In genomic region chr14:54354968-54355641, GRCh38 we compare ENCODE assay signal across 25 cellular contexts.
"Had no signal": no experiment of that assay in that cellular context is flagged by ENCODE, and none has a peak within 500 bp of the region (broad histone marks: within the 10 kb centered on the region; RNA-seq: fewer than 3 reads in every experiment).

No MANE protein-coding gene starts in this region.

- H3K4me1 ChIP-seq: parathyroid adenoma had no signal

- H3K4me3 ChIP-seq: neural progenitor cell, right atrium auricular region, tibial nerve had no signal

- DNase-seq: activated CD4-positive, alpha-beta T cell treated with anti-CD3 and anti-CD28 coated beads for 36 hours; activated CD4-positive, alpha-beta T cell treated with anti-CD3 and anti-CD28 coated beads, Interleukin-2, amount 50 U/mL, for 4 hours; activated CD4-positive, CD25-positive, alpha-beta regulatory T cell; activated CD8-positive, alpha-beta memory T cell treated with anti-CD3 and anti-CD28 coated beads for 24 hours; activated gamma-delta T cell; activated naive CD4-positive, alpha-beta T cell treated with anti-CD3 and anti-CD28 coated beads, Interleukin-2, amount 10 ng/mL, durations not matched to agents 7 days and 5 days; activated naive CD8-positive, alpha-beta T cell treated with anti-CD3 and anti-CD28 coated beads, Interleukin-2, amount 50 U/mL, for 24 hours; amygdala; caudate nucleus; cortex of kidney; head of caudate nucleus; mesenchymal stem cell; natural killer cell; occipital lobe; stimulated activated CD4-positive, alpha-beta T cell treated with anti-CD3 and anti-CD28 coated beads, Interleukin-15, amount 100 ng/mL, for 24 hours; stimulated activated CD4-positive, alpha-beta T cell treated with anti-CD3 and anti-CD28 coated beads, Interleukin-2, amount 100 ng/mL, for 24 hours; stimulated activated naive CD4-positive, alpha-beta T cell; T-helper 1 cell had no signal

- H3K9ac ChIP-seq: neural progenitor cell, parathyroid adenoma had no signal

- H3K4me1 Mint-ChIP-seq: activated naive CD8-positive, alpha-beta T cell treated with anti-CD3 and anti-CD28 coated beads, Interleukin-2, amount 50 U/mL, for 24 hours; natural killer cell had no signal

- ATAC-seq: activated CD4-positive, alpha-beta T cell treated with anti-CD3 and anti-CD28 coated beads for 36 hours; activated naive CD8-positive, alpha-beta T cell treated with anti-CD3 and anti-CD28 coated beads, Interleukin-2, amount 50 U/mL, for 24 hours; esophagus mucosa; natural killer cell had no signal

- H3K36me3 ChIP-seq: right atrium auricular region, tibial nerve had no signal

- H2AFZ ChIP-seq: parathyroid adenoma had no signal

- H3K9me3 Mint-ChIP-seq: activated naive CD8-positive, alpha-beta T cell treated with anti-CD3 and anti-CD28 coated beads, Interleukin-2, amount 50 U/mL, for 24 hours; natural killer cell had no signal

- H3K36me3 Mint-ChIP-seq: activated naive CD4-positive, alpha-beta T cell treated with anti-CD3 and anti-CD28 coated beads, Interleukin-2, amount 10 ng/mL, durations not matched to agents 7 days and 5 days; natural killer cell; neural progenitor cell had no signal

- H3K27ac Mint-ChIP-seq: activated CD4-positive, alpha-beta T cell treated with anti-CD3 and anti-CD28 coated beads for 36 hours; activated naive CD4-positive, alpha-beta T cell treated with anti-CD3 and anti-CD28 coated beads, Interleukin-2, amount 10 ng/mL, durations not matched to agents 7 days and 5 days; activated naive CD8-positive, alpha-beta T cell treated with anti-CD3 and anti-CD28 coated beads, Interleukin-2, amount 50 U/mL, for 24 hours; natural killer cell; neural progenitor cell; T-helper 2 cell treated with Interferon-gamma antibody and Interleukin-4, amounts not matched to agents 5 μg/mL and 100 μg/mL, for 36 hours had no signal

- H3K79me2 ChIP-seq: parathyroid adenoma had no signal

- H3K4me3 Mint-ChIP-seq: activated CD4-positive, alpha-beta T cell treated with anti-CD3 and anti-CD28 coated beads for 36 hours; activated naive CD4-positive, alpha-beta T cell treated with anti-CD3 and anti-CD28 coated beads, Interleukin-2, amount 10 ng/mL, durations not matched to agents 7 days and 5 days; activated naive CD8-positive, alpha-beta T cell treated with anti-CD3 and anti-CD28 coated beads, Interleukin-2, amount 50 U/mL, for 24 hours; natural killer cell; neural progenitor cell; T-helper 2 cell treated with Interferon-gamma antibody and Interleukin-4, amounts not matched to agents 5 μg/mL and 100 μg/mL, for 36 hours had no signal

- H3K9me3 ChIP-seq: right atrium auricular region, tibial nerve had no signal

- FAIRE-seq: endothelial cell of umbilical vein had no signal

- H3K27me3 ChIP-seq: right atrium auricular region, tibial nerve had no signal

- H3K27ac ChIP-seq: parathyroid adenoma, right atrium auricular region, tibial nerve had no signal
